Comparison of ENCODE assay signal across 11 cellular contexts in genomic region chr5:149679876-149680809, GRCh38. TPM values are rescaled to one million over a fixed set of nuclear protein-coding genes. Genes with fewer than 3 reads are reported as not detected.
A peak's percentile ranks its signal among the peaks of the same experiment; 100 is the strongest.
DNase-seq lines count a peak whose midpoint lies in the region; ATAC-seq and TF ChIP-seq lines count a peak whose summit lies in the region.
"Had no signal": no experiment of that assay in that cellular context is flagged by ENCODE, and none has a peak within 500 bp of the region (broad histone marks: within the 10 kb centered on the region; RNA-seq: fewer than 3 reads in every experiment).

No MANE protein-coding gene starts in this region.

- TF ChIP-seq CTCF in GM12865 (IDR thresholded peaks at IDR 0.05; ENCODE audit: insufficient read depth, low read depth, low read length, missing control alignments) (no peak), omental fat pad (IDR thresholded peaks at IDR 0.05) (no peak)

- DNase-seq in GM12865 (ENCODE audit: low read depth) (peak; percentile 5), germinal center (ENCODE audit: low spot score) (peak; percentile 33), omental fat pad (ENCODE audit: low spot score) (no peak), NCI-H2107 treated with DMSO at 0.1 percent for 48 hours (lab: John Stamatoyannopoulos, UW; ENCODE audit: unreplicated experiment) (no peak), DMS79 treated with DMSO at 0.1 percent for 48 hours (lab: John Stamatoyannopoulos, UW) (no peak)
- no peak for DNase-seq in activated naive CD4-positive, alpha-beta T cell treated with Interleukin-2 at 50 U/mL for 16 hours
- DNase-seq: CD4-positive, alpha-beta memory T cell; NCI-H2081 treated with DMSO at 0.1 percent for 48 hours had no signal

- no peak overlapping the region for H3K4me3 ChIP-seq in GM12865 (ENCODE audit: low read depth, low read length)
- H3K4me3 ChIP-seq: adrenal gland had no signal

- ATAC-seq in GM21423 (IDR thresholded peaks at IDR 0.05; ENCODE audit: unreplicated experiment) (peak; percentile 30), HG03354 (IDR thresholded peaks at IDR 0.05; ENCODE audit: poor library complexity, severe bottlenecking, unreplicated experiment) (peak; percentile 50), omental fat pad (ENCODE audit: low FRiP score) (no peak)

RNA-seq across cellular contexts. Expression of gene PPARGC1B, which starts 50.0 kb away (rescaled TPM):
- total RNA-seq in omental fat pad = 10 to 100 TPM in 3 of 4 donors, 1 to 10 TPM in 1; 8.7 to 15.2 (median 12.1) TPM

Comparison
In these comparisons a context has a peak if more than half of its experiments do, and no peak if none do; other contexts are left out.
1. DNase-seq: peak in GM12865 (single experiment) and germinal center (single experiment); none in omental fat pad (single experiment), NCI-H2107 treated with DMSO at 0.1 percent for 48 hours (single experiment), activated naive CD4-positive, alpha-beta T cell treated with Interleukin-2 at 50 U/mL for 16 hours (single experiment) and DMS79 treated with DMSO at 0.1 percent for 48 hours (single experiment).